In genomic region chr1:205226868-205227583, GRCh38 we compare ENCODE assay signal across 8 cellular contexts. TPM values are rescaled to one million over a fixed set of nuclear protein-coding genes. Genes with fewer than 3 reads are reported as not detected.
DNase-seq lines count a peak whose midpoint lies in the region; ATAC-seq, FAIRE-seq and TF ChIP-seq lines count a peak whose summit lies in the region.

No MANE protein-coding gene starts in this region.

- peak overlapping the region; percentile 57 for H3K4me3 ChIP-seq in GM08714 (ENCODE audit: low read length)
- peak overlapping the region; percentile 43 for H3K4me3 ChIP-seq in bronchial epithelial cell (ENCODE audit: low read depth, low read length)
- peak overlapping the region; percentile 67 for H3K4me3 ChIP-seq in lower lobe of right lung
- H3K4me3 ChIP-seq in transverse colon: peak overlapping the region; percentile 30 to 64 (median 49)

- WGBS in transverse colon (ENCODE audit: low coverage in 1 of 2), 2 donors: 8 to 14% methylated on average over 4 to 8 of the region's 8 CpGs

- peak; percentile 56 for DNase-seq in NCI-H226
- DNase-seq in bronchial epithelial cell (ENCODE audit: low read depth): peak; percentile 97
- no peak for DNase-seq in lower lobe of right lung
- no peak for DNase-seq in transverse colon

- no peak overlapping the region for H3K27ac ChIP-seq in lower lobe of right lung
- H3K27ac ChIP-seq in transverse colon: peak overlapping the region in 2 of 4 donors; percentile 3 to 38

- no peak for FAIRE-seq in bronchial epithelial cell (lab: Jason Lieb, UNC)

- TF ChIP-seq EP300 in transverse colon (IDR thresholded peaks at IDR 0.05; ENCODE audit: low read depth): no peak

- in situ Hi-C loops in transverse colon (cut with MboI; ENCODE audit: low pct_ligation_motif_present in 1 of 4, low pct_unique_long_range_greater_than_20kb in 1 of 4, low sequenced_read_pairs in 3 of 4): no loop called here

- intact Hi-C loops in lower lobe of right lung (cut with DNase I) (no loop called here), transverse colon (cut with DNase I; ENCODE audit: low total_unique reads) (no loop called here)

- no peak for TF ChIP-seq POLR2A in transverse colon (IDR thresholded peaks at IDR 0.05)

- H3K4me1 ChIP-seq in lower lobe of right lung (peaks cover 27% of the 10 kb centered on the region), transverse colon (peaks cover 10 to 32% (median 24%) of the 10 kb centered on the region in 4 donors)

- H3K27me3 ChIP-seq in bronchial epithelial cell (ENCODE audit: control insufficient read depth, insufficient read depth, low read length) (no peaks in the 10 kb centered on the region), lower lobe of right lung (ENCODE audit: low read depth) (no peaks in the 10 kb centered on the region), transverse colon (peaks cover 31% of the 10 kb centered on the region)

- ATAC-seq in lower lobe of right lung: no peak
- no peak for ATAC-seq in HG02610 (IDR thresholded peaks at IDR 0.05; ENCODE audit: unreplicated experiment)
- ATAC-seq in HG03175 (IDR thresholded peaks at IDR 0.05; ENCODE audit: unreplicated experiment): no peak
- no peak for ATAC-seq in HG02759 (IDR thresholded peaks at IDR 0.05; ENCODE audit: unreplicated experiment)

- TF ChIP-seq CTCF in bronchial epithelial cell (IDR thresholded peaks at IDR 0.05; ENCODE audit: insufficient read depth, low read length, severe bottlenecking): no peak
- TF ChIP-seq CTCF in lower lobe of right lung (IDR thresholded peaks at IDR 0.05): no peak
- TF ChIP-seq CTCF in transverse colon (IDR thresholded peaks at IDR 0.05): no peak

- H3K9me3 ChIP-seq in lower lobe of right lung: no peaks in the 10 kb centered on the region
- no peaks in the 10 kb centered on the region for H3K9me3 ChIP-seq in transverse colon

- H3K36me3 ChIP-seq in bronchial epithelial cell (ENCODE audit: control insufficient read depth, insufficient read depth, low read length) (no peaks in the 10 kb centered on the region), lower lobe of right lung (no peaks in the 10 kb centered on the region), transverse colon (no peaks in the 10 kb centered on the region)

RNA-seq across cellular contexts. Expression of gene TMCC2, which starts 0.7 kb away (rescaled TPM):
- total RNA-seq in bronchial epithelial cell (0.51 and 0.53 TPM in 2 replicates), lower lobe of right lung (3.0 TPM), transverse colon (1 to 10 TPM in 2 of 4 donors, under 1 TPM in 1, not detected in 1; 0.80 to 1.2 (median 1.1) TPM)

RNA-seq across cellular contexts. Expression of gene DSTYK, which starts 15.5 kb away (rescaled TPM):
- total RNA-seq in bronchial epithelial cell (11.3 and 13.7 TPM in 2 replicates), lower lobe of right lung (10.7 TPM), transverse colon (1 to 10 TPM; 2.2 to 9.8 (median 6.5) TPM)

Comparison
In these comparisons a context has a peak if more than half of its experiments do, and no peak if none do; other contexts are left out.
1. DNase-seq: peak in NCI-H226 (single experiment) and bronchial epithelial cell (single experiment); none in lower lobe of right lung (single experiment) and transverse colon (single experiment).
2. Peak in every context shown above with its lines, with median percentiles within 50 percentile points of each other: H3K4me3 ChIP-seq.